In genomic region chr15:63992300-63992699, GRCh38 we compare ENCODE assay signal across 1 cellular context.
TF ChIP-seq lines count a peak whose summit lies in the region.

No MANE protein-coding gene starts in this region.

TF ChIP-seq in GM12878, 131 proteins besides CTCF, POLR2A, EP300 and RAD21:
- TF ChIP-seq, protein P1, sequence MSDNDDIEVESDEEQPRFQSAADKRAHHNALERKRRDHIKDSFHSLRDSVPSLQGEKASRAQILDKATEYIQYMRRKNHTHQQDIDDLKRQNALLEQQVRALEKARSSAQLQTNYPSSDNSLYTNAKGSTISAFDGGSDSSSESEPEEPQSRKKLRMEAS (IDR thresholded peaks at IDR 0.05; ENCODE audit: low read depth, low read length) = no peak
- no peak for TF ChIP-seq ATF7 (IDR thresholded peaks at IDR 0.05; ENCODE audit: low read depth)
- no peak for TF ChIP-seq E4F1 (IDR thresholded peaks at IDR 0.05; ENCODE audit: borderline replicate concordance, partially characterized antibody)
- no peak for TF ChIP-seq ZNF384 (IDR thresholded peaks at IDR 0.05; ENCODE audit: borderline replicate concordance, low read depth, low read length)
- TF ChIP-seq TAF1 (IDR thresholded peaks at IDR 0.05; ENCODE audit: borderline replicate concordance, low read depth, low read length) = no peak
- TF ChIP-seq GABPA (IDR thresholded peaks at IDR 0.05; ENCODE audit: low read depth) = no peak
